ENCODE assay signal across 10 cellular contexts in genomic region chr12:48972213-48973021, GRCh38. TPM values are rescaled to one million over a fixed set of nuclear protein-coding genes. Genes with fewer than 3 reads are reported as not detected.
DNase-seq lines count a peak whose midpoint lies in the region; ATAC-seq, FAIRE-seq and TF ChIP-seq lines count a peak whose summit lies in the region.
"Had no signal": no experiment of that assay in that cellular context is flagged by ENCODE, and none has a peak within 500 bp of the region (broad histone marks: within the 10 kb centered on the region; RNA-seq: fewer than 3 reads in every experiment).

No MANE protein-coding gene starts in this region.

- no peaks in the 10 kb centered on the region for H3K9me3 ChIP-seq in H1 (ENCODE audit: insufficient read depth in 2 of 2, low read depth in 1 of 2, low read length in 1 of 2)
- no peaks in the 10 kb centered on the region for H3K9me3 ChIP-seq in WERI-Rb-1 (ENCODE audit: severe bottlenecking)
- H3K9me3 ChIP-seq: psoas muscle had no signal

- H4K20me1 ChIP-seq in H1 (replicated peaks in 1 of 2; ENCODE audit: control insufficient read depth in 1 of 2, insufficient read depth in 2 of 2, low read length in 2 of 2): peaks cover 4 to 17% of the 10 kb centered on the region in 2 experiments

- peak overlapping the region; percentile 55; the same call in 1 of the 2 replicates for H2BK15ac ChIP-seq in H1 (ENCODE audit: low read length)

- peak overlapping the region; percentile 37 to 56 (median 44); a peak in 5 of 8 replicates for H3K4me3 ChIP-seq in H1 (ENCODE audit: extremely low read depth in 1 of 4, insufficient read depth in 2 of 4, low read depth in 3 of 4, low read length in 4 of 4)
- H3K4me3 ChIP-seq in WERI-Rb-1 (ENCODE audit: low read depth, low read length): no peak overlapping the region

- peak; percentile 36 to 40; a peak in 3 of 4 replicates for TF ChIP-seq RAD21 in H1 (IDR thresholded peaks at IDR 0.05 in 1 of 2, conservative IDR thresholded peaks at IDR 0.05 in 1 of 2; ENCODE audit: low read depth in 2 of 2, low read length in 2 of 2)

- no peak overlapping the region for H4K91ac ChIP-seq in H1 (replicated peaks; ENCODE audit: insufficient read length, low read length)

- H3K79me2 ChIP-seq in H1 (ENCODE audit: control insufficient read depth in 1 of 2, insufficient read depth in 2 of 2, low read length in 2 of 2): no peaks in the 10 kb centered on the region

- no peak overlapping the region for H4K5ac ChIP-seq in H1 (ENCODE audit: insufficient read length, low read depth, low read length)

- TF ChIP-seq POLR2A in H1 (IDR thresholded peaks at IDR 0.05; ENCODE audit: control extremely low read depth in 1 of 2, low read depth in 2 of 2, low read length in 2 of 2): no peak

- no peak overlapping the region for H3K14ac ChIP-seq in H1 (ENCODE audit: insufficient read length)

- no peak overlapping the region for H3K23ac ChIP-seq in H1 (ENCODE audit: insufficient read length)

- TF ChIP-seq EP300 in H1 (IDR thresholded peaks at IDR 0.05; ENCODE audit: borderline replicate concordance in 1 of 2, low read depth in 2 of 2, low read length in 2 of 2): no peak

- WGBS in H1 (ENCODE audit: extremely low coverage in 1 of 2, insufficient coverage in 1 of 2, insufficient read length in 1 of 2, insufficient replicate concordance in 2 of 2, low coverage in 1 of 2, low lambda C conversion rate in 2 of 2, missing lambda C conversion rate in 1 of 2), 2 experiments: 21% methylated on average over 25 of the region's 25 CpGs; no CpG with 5 or more reads in 1 of the 2 experiments

- H4K8ac ChIP-seq in H1 (ENCODE audit: extremely low read depth, insufficient read depth, low read length): no peak overlapping the region

- DNase-seq in activated gamma-delta T cell (lab: John Stamatoyannopoulos, UW) (peak; percentile 30), activated gamma-delta T cell treated with Interleukin-2 at 50 U/mL for 16 hours (no peak), SIG-M5 treated with dmso at 0.1 percent for 504 hours (lab: John Stamatoyannopoulos, UW; ENCODE audit: unreplicated experiment) (peak; percentile 94), H1 (ENCODE audit: low read depth in 1 of 2, low spot score in 2 of 2) (no peak), WERI-Rb-1 (no peak)
- DNase-seq in stimulated activated CD8-positive, alpha-beta memory T cell treated with anti-CD3 and anti-CD28 coated beads, Interleukin-7, amount 100 ng/mL, for 48 hours (ENCODE audit: extremely low read depth in 1 of 2, low read depth in 1 of 2): peak; percentile 62 to 68
- DNase-seq: erythroblast, psoas muscle had no signal

- FAIRE-seq in H1 (lab: Jason Lieb, UNC): no peak

- H3K4me1 ChIP-seq in H1 (replicated peaks in 1 of 4; ENCODE audit: control insufficient read depth in 3 of 4, insufficient read depth in 4 of 4, low read length in 3 of 4): peaks cover 17 to 38% (median 32%) of the 10 kb centered on the region in 4 experiments
- H3K4me1 ChIP-seq: psoas muscle had no signal

- peak overlapping the region; percentile 55; the same call in 1 of the 2 replicates for H2BK12ac ChIP-seq in H1 (ENCODE audit: low read depth, low read length)

- no peak overlapping the region for H2BK5ac ChIP-seq in H1 (ENCODE audit: low read depth, low read length)

- H3K4ac ChIP-seq in H1 (replicated peaks; ENCODE audit: insufficient read length, low read depth, low read length): no peak overlapping the region

- H2AFZ ChIP-seq in H1 (ENCODE audit: low read length): no peak overlapping the region

- H3K36me3 ChIP-seq in H1 (ENCODE audit: control insufficient read depth in 2 of 4, insufficient read depth in 4 of 4, low read length in 3 of 4): no peaks in the 10 kb centered on the region; a peak in 1 of 8 replicates
- no peaks in the 10 kb centered on the region for H3K36me3 ChIP-seq in WERI-Rb-1

- peak overlapping the region; percentile 87 to 96 for H3K4me2 ChIP-seq in H1 (ENCODE audit: insufficient read depth in 1 of 2, low read depth in 2 of 2, low read length in 2 of 2)

- ATAC-seq in GM18873 (IDR thresholded peaks at IDR 0.05; ENCODE audit: low FRiP score, unreplicated experiment) (no peak), HG03045 (IDR thresholded peaks at IDR 0.05; ENCODE audit: unreplicated experiment) (no peak)

- no peak overlapping the region for H2BK120ac ChIP-seq in H1 (replicated peaks; ENCODE audit: low read depth, low read length)

- H3K56ac ChIP-seq in H1 (replicated peaks; ENCODE audit: insufficient read length, low read depth, low read length): no peak overlapping the region

- no peak overlapping the region for H3K27ac ChIP-seq in H1 (ENCODE audit: low read depth, low read length)
- no peak overlapping the region for H3K27ac ChIP-seq in WERI-Rb-1
- H3K27ac ChIP-seq: psoas muscle had no signal

- CTCF ChIA-PET in H1 (lab: Charles Lee; ENCODE audit: partially characterized antibody): interaction anchor here (1.5 to 40.8 kb wide), 6 partner anchors 13 to 161 kb away, joined by 3 to 1336 read pairs (median 8); partner anchors contain the start of genes DDN and WNT1

- H3K79me1 ChIP-seq in H1 (ENCODE audit: low read depth, low read length): no peaks in the 10 kb centered on the region

- peaks cover 58 to 95% (median 93%) of the 10 kb centered on the region in 4 experiments for H3K27me3 ChIP-seq in H1 (replicated peaks in 1 of 4; ENCODE audit: control insufficient read depth in 3 of 4, extremely low read depth in 1 of 4, insufficient read depth in 3 of 4, low read length in 3 of 4)
- peaks cover 24% of the 10 kb centered on the region for H3K27me3 ChIP-seq in WERI-Rb-1 (ENCODE audit: insufficient read depth, low read depth, severe bottlenecking)

- H2BK20ac ChIP-seq in H1 (ENCODE audit: low read length): no peak overlapping the region

- peak in 2 of 3 experiments; percentile 48 to 55; a peak in 3 of 4 replicates for TF ChIP-seq CTCF in H1 (IDR thresholded peaks at IDR 0.05; ENCODE audit: control extremely low read depth in 1 of 3, insufficient read depth in 1 of 3, low read depth in 1 of 3, low read length in 3 of 3)
- TF ChIP-seq CTCF in WERI-Rb-1 (IDR thresholded peaks at IDR 0.05; ENCODE audit: low read depth, low read length): no peak

- H2AK5ac ChIP-seq in H1 (ENCODE audit: low read depth, low read length): no peak overlapping the region

- peaks cover 9% of the 10 kb centered on the region for H3K23me2 ChIP-seq in H1 (ENCODE audit: low read depth, low read length)

- peak overlapping the region; percentile 38 for H3K18ac ChIP-seq in H1 (ENCODE audit: extremely low read depth, low read length)

- POLR2A ChIA-PET in H1 (lab: Charles Lee; ENCODE audit: partially characterized antibody): interaction anchor here (0.8 to 2.7 kb wide), 8 partner anchors 8 to 107 kb away, joined by 3 to 10 read pairs (median 4); partner anchors contain the start of genes ARF3, FKBP11 and RND1

- no peak overlapping the region for H3K9ac ChIP-seq in H1 (replicated peaks in 1 of 4; ENCODE audit: extremely low read depth in 1 of 4, low read depth in 3 of 4, low read length in 3 of 4)

RNA-seq across cellular contexts. Expression of gene WNT10B, which starts 0.9 kb away (rescaled TPM):
- total RNA-seq in H1 (2021; fragmentation: NEBNext Ultra II Directional; extraction: Animal tissue kit (Norgen Biotek cat#: 25700)): 0.25 and 0.26 TPM in 2 replicates
- 1.8 and 1.9 TPM in 2 replicates for polyA plus RNA-seq in H1 (2011; rRNA removed)
- 1.5 TPM for polyA plus RNA-seq in H1 (2011; cell fraction: cytosol; rRNA removed)
- polyA plus RNA-seq in H1 (2011; cell fraction: nucleus; rRNA removed): 1.5 TPM
- 0.76 to 1.6 TPM (median 1.5 TPM) in 4 replicates for polyA plus RNA-seq in H1 (2012, experiment 1 of 2)
- 1.1 TPM for polyA plus RNA-seq in H1 (2012, experiment 2 of 2)
- 0.04 TPM for polyA plus RNA-seq in H1 (2013, experiment 1 of 2)
- 0.06 TPM for polyA plus RNA-seq in H1 (2013, experiment 2 of 2)
- 0.16 and 0.54 TPM in 2 replicates for polyA minus RNA-seq in H1 (2011; rRNA and poly(A)+ RNA removed)
- polyA minus RNA-seq in H1 (2011; cell fraction: cytosol; rRNA and poly(A)+ RNA removed): 1.6 TPM
- 0.30 TPM for polyA minus RNA-seq in H1 (2011; cell fraction: nucleus; rRNA and poly(A)+ RNA removed)

RNA-seq across cellular contexts. Expression of gene WNT1, which starts 5.7 kb away (rescaled TPM):
- not detected in 2 replicates for total RNA-seq in H1 (2021; fragmentation: NEBNext Ultra II Directional; extraction: Animal tissue kit (Norgen Biotek cat#: 25700))
- not detected in 2 replicates for polyA plus RNA-seq in H1 (2011; rRNA removed)
- polyA plus RNA-seq in H1 (2011; cell fraction: cytosol; rRNA removed): not detected
- polyA plus RNA-seq in H1 (2011; cell fraction: nucleus; rRNA removed): not detected
- polyA plus RNA-seq in H1 (2012, experiment 1 of 2): not detected in 4 replicates
- not detected for polyA plus RNA-seq in H1 (2012, experiment 2 of 2)
- polyA plus RNA-seq in H1 (2013, experiment 1 of 2): not detected
- not detected for polyA plus RNA-seq in H1 (2013, experiment 2 of 2)
- not detected in 2 replicates for polyA minus RNA-seq in H1 (2011; rRNA and poly(A)+ RNA removed)
- not detected for polyA minus RNA-seq in H1 (2011; cell fraction: cytosol; rRNA and poly(A)+ RNA removed)
- not detected for polyA minus RNA-seq in H1 (2011; cell fraction: nucleus; rRNA and poly(A)+ RNA removed)
- total RNA-seq: psoas muscle had no signal
- polyA plus RNA-seq: psoas muscle had no signal

RNA-seq across cellular contexts. Expression of gene ARF3, which starts 15.1 kb away (rescaled TPM):
- total RNA-seq in H1 (2021; fragmentation: NEBNext Ultra II Directional; extraction: Animal tissue kit (Norgen Biotek cat#: 25700)): 250 and 251 TPM in 2 replicates
- polyA plus RNA-seq in H1 (2011; rRNA removed): 231 and 262 TPM in 2 replicates
- 269 TPM for polyA plus RNA-seq in H1 (2011; cell fraction: cytosol; rRNA removed)
- 156 TPM for polyA plus RNA-seq in H1 (2011; cell fraction: nucleus; rRNA removed)
- 234 to 285 TPM (median 262 TPM) in 4 replicates for polyA plus RNA-seq in H1 (2012, experiment 1 of 2)
- polyA plus RNA-seq in H1 (2012, experiment 2 of 2): 231 TPM
- polyA plus RNA-seq in H1 (2013, experiment 1 of 2): 84.2 TPM
- polyA plus RNA-seq in H1 (2013, experiment 2 of 2): 90.0 TPM
- 191 and 260 TPM in 2 replicates for polyA minus RNA-seq in H1 (2011; rRNA and poly(A)+ RNA removed)
- 89.5 TPM for polyA minus RNA-seq in H1 (2011; cell fraction: cytosol; rRNA and poly(A)+ RNA removed)
- polyA minus RNA-seq in H1 (2011; cell fraction: nucleus; rRNA and poly(A)+ RNA removed): 68.0 TPM

RNA-seq across cellular contexts. Expression of gene DDN, which starts 26.8 kb away (rescaled TPM):
- total RNA-seq in H1 (2021; fragmentation: NEBNext Ultra II Directional; extraction: Animal tissue kit (Norgen Biotek cat#: 25700)): 0.21 and 0.30 TPM in 2 replicates
- polyA plus RNA-seq in H1 (2011; rRNA removed): 0.14 and 0.20 TPM in 2 replicates
- 0.23 TPM for polyA plus RNA-seq in H1 (2011; cell fraction: cytosol; rRNA removed)
- 0.26 TPM for polyA plus RNA-seq in H1 (2011; cell fraction: nucleus; rRNA removed)
- 0.19 to 0.25 TPM (median 0.23 TPM) in 3 of 4 replicates, not detected in the other for polyA plus RNA-seq in H1 (2012, experiment 1 of 2)
- 0.29 TPM for polyA plus RNA-seq in H1 (2012, experiment 2 of 2)
- 0.08 TPM for polyA plus RNA-seq in H1 (2013, experiment 1 of 2)
- 0.11 TPM for polyA plus RNA-seq in H1 (2013, experiment 2 of 2)
- 0.05 and 0.09 TPM in 2 replicates for polyA minus RNA-seq in H1 (2011; rRNA and poly(A)+ RNA removed)
- not detected for polyA minus RNA-seq in H1 (2011; cell fraction: cytosol; rRNA and poly(A)+ RNA removed)
- polyA minus RNA-seq in H1 (2011; cell fraction: nucleus; rRNA and poly(A)+ RNA removed): 0.20 TPM

RNA-seq across cellular contexts. Expression of gene PRKAG1, which starts 46.2 kb away (rescaled TPM):
- 36.3 and 38.6 TPM in 2 replicates for total RNA-seq in H1 (2021; fragmentation: NEBNext Ultra II Directional; extraction: Animal tissue kit (Norgen Biotek cat#: 25700))
- 32.3 and 57.5 TPM in 2 replicates for polyA plus RNA-seq in H1 (2011; rRNA removed)
- 43.9 TPM for polyA plus RNA-seq in H1 (2011; cell fraction: cytosol; rRNA removed)
- polyA plus RNA-seq in H1 (2011; cell fraction: nucleus; rRNA removed): 20.4 TPM
- polyA plus RNA-seq in H1 (2012, experiment 1 of 2): 41.3 to 53.9 TPM (median 44.4 TPM) in 4 replicates
- polyA plus RNA-seq in H1 (2012, experiment 2 of 2): 35.5 TPM
- 37.2 TPM for polyA plus RNA-seq in H1 (2013, experiment 1 of 2)
- 38.9 TPM for polyA plus RNA-seq in H1 (2013, experiment 2 of 2)
- polyA minus RNA-seq in H1 (2011; rRNA and poly(A)+ RNA removed): 27.7 and 50.1 TPM in 2 replicates
- 17.1 TPM for polyA minus RNA-seq in H1 (2011; cell fraction: cytosol; rRNA and poly(A)+ RNA removed)
- polyA minus RNA-seq in H1 (2011; cell fraction: nucleus; rRNA and poly(A)+ RNA removed): 14.7 TPM

Comparison
In these comparisons a context has a peak if more than half of its experiments do, and no peak if none do; other contexts are left out.
1. DNase-seq: peak in activated gamma-delta T cell (single experiment), SIG-M5 treated with dmso at 0.1 percent for 504 hours (single experiment) and stimulated activated CD8-positive, alpha-beta memory T cell treated with anti-CD3 and anti-CD28 coated beads, Interleukin-7, amount 100 ng/mL, for 48 hours (2 of 2); none in activated gamma-delta T cell treated with Interleukin-2 at 50 U/mL for 16 hours (single experiment), H1 (0 of 2) and WERI-Rb-1 (single experiment).